In the genomic region with DNA sequence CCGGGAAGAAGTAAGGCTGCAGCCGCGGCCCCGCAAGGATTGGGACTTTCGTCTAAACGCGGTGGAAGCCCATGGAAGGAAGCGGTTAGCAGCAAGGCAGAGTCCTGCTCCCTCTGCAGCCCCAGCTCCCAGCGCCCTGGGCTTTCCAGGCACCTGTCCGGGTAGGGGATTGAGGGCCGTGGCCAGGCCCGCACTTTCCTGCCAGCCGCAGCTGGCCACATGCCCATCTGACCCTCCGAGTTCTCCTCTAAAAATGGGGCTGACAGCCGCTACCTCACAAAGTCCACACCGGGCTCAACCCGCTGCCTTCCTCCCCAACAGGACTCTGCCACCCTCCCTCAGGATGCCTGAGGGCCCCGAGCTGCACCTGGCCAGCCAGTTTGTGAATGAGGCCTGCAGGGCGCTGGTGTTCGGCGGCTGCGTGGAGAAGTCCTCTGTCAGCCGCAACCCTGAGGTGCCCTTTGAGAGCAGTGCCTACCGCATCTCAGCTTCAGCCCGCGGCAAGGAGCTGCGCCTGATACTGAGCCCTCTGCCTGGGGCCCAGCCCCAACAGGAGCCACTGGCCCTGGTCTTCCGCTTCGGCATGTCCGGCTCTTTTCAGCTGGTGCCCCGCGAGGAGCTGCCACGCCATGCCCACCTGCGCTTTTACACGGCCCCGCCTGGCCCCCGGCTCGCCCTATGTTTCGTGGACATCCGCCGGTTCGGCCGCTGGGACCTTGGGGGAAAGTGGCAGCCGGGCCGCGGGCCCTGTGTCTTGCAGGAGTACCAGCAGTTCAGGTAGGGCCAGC, we compare ENCODE assay signal across 1 cellular context.
TF ChIP-seq lines count a peak whose summit lies in the region.

No MANE protein-coding gene starts in this region.

TF ChIP-seq in IMR-90, 13 proteins besides CTCF, POLR2A, EP300 and RAD21:
- TF ChIP-seq FOS (IDR thresholded peaks at IDR 0.05; ENCODE audit: low read depth, low read length) (no peak), RCOR1 (IDR thresholded peaks at IDR 0.05; ENCODE audit: insufficient replicate concordance, low read length) (no peak), MXI1 (IDR thresholded peaks at IDR 0.05; ENCODE audit: borderline replicate concordance, low read depth, low read length) (no peak)
